8 cellular contexts compared by ENCODE assay signal in genomic region chr17:42169351-42169750, GRCh38. TPM values are rescaled to one million over a fixed set of nuclear protein-coding genes. Genes with fewer than 3 reads are reported as not detected.
"Had no signal": no experiment of that assay in that cellular context is flagged by ENCODE, and none has a peak within 500 bp of the region (broad histone marks: within the 10 kb centered on the region; RNA-seq: fewer than 3 reads in every experiment).

No MANE protein-coding gene starts in this region.

- DNase-seq: GM23248, H9, HCEC 1CT, IMR-90 had no signal

- H3K27ac Mint-ChIP-seq: H9 had no signal

- H3K27ac ChIP-seq: GM23248 had no signal

- H3K4me1 Mint-ChIP-seq: H9 had no signal

- FAIRE-seq: H1, H54, K562 had no signal

- ATAC-seq: K562 had no signal

- H3K9ac ChIP-seq: GM23248 had no signal

- H3K4me3 ChIP-seq: GM23248, K562 had no signal

- H2AFZ ChIP-seq: GM23248 had no signal

- H3K9me3 Mint-ChIP-seq: H9 had no signal

- H3K4me3 Mint-ChIP-seq: H9 had no signal

RNA-seq across cellular contexts. Expression of gene KCNH4, which starts 11.6 kb away (rescaled TPM):
- total RNA-seq: GM23248, H9, HT-29, IMR-90 had no signal
- polyA plus RNA-seq: GM23248 had no signal

RNA-seq across cellular contexts. Expression of gene HCRT, which starts 15.9 kb away (rescaled TPM):
- total RNA-seq: GM23248, H1, H9, HT-29, IMR-90, K562 had no signal
- polyA plus RNA-seq: GM23248, H1, IMR-90, K562 had no signal

RNA-seq across cellular contexts. Expression of gene HSPB9, which starts 46.7 kb away (rescaled TPM):
- total RNA-seq: GM23248, HT-29, IMR-90 had no signal
- polyA plus RNA-seq: IMR-90 had no signal
